Comparison of ENCODE assay signal across 8 cellular contexts in the genomic region with DNA sequence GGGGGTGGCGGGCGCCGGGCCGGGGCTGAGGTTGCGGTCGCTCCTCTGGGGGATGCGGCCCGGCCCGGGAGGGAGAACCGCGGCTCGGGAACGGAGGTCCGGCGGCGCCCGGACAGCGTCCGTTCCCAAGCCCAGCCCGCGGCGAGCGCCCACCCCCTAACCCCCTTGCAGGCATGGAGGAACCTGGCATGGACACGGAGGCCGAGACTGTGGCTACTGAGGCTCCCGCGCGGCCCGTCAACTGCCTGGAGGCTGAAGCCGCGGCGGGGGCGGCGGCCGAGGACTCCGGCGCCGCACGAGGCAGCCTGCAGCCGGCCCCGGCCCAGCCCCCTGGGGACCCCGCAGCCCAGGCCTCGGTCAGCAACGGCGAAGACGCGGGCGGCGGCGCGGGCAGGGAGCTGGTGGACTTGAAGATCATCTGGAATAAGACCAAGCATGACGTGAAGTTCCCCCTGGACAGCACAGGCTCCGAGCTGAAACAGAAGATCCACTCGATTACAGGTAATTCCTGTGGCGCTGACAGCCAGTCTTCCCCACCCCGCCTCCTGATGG. TPM values are rescaled to one million over a fixed set of nuclear protein-coding genes. Genes with fewer than 3 reads are reported as not detected.
DNase-seq lines count a peak whose midpoint lies in the region; ATAC-seq and TF ChIP-seq lines count a peak whose summit lies in the region.

No MANE protein-coding gene starts in this region.

- H3K9me3 ChIP-seq in PC-3 (ENCODE audit: low read length), result no peaks in the 10 kb centered on the region
- H3K9me3 ChIP-seq in mammary epithelial cell (replicated peaks; ENCODE audit: insufficient read depth, low read length), result no peaks in the 10 kb centered on the region

- H3K79me2 ChIP-seq in PC-3 (ENCODE audit: low read length) (peaks cover 43% of the 10 kb centered on the region), mammary epithelial cell (ENCODE audit: insufficient read depth, low read length) (peaks cover 65% of the 10 kb centered on the region)

- peak overlapping the region; percentile 96 for H3K4me3 ChIP-seq in PC-3 (ENCODE audit: low read length)
- H3K4me3 ChIP-seq in mammary epithelial cell (replicated peaks in 1 of 3; ENCODE audit: insufficient read depth in 1 of 3, low read depth in 2 of 3, low read length in 3 of 3), result peak overlapping the region; percentile 92 to 96 (median 95)

- H3K36me3 ChIP-seq in PC-3 (ENCODE audit: low read depth, low read length) (peaks cover 23% of the 10 kb centered on the region), mammary epithelial cell (ENCODE audit: insufficient read depth, low read length) (peaks cover 10% of the 10 kb centered on the region)

- H3K27me3 ChIP-seq in PC-3 (ENCODE audit: low read length) (no peaks in the 10 kb centered on the region), mammary epithelial cell (ENCODE audit: insufficient read depth, low read length) (no peaks in the 10 kb centered on the region), layer of hippocampus (ENCODE audit: control insufficient read depth, insufficient read depth, low read length) (no peaks in the 10 kb centered on the region)

- intact Hi-C loops in PC-3 (cut with micrococcal nuclease) (loop anchor here (1.0 to 2.0 kb wide), 3 partner anchors 17 to 171 kb away; partner anchors contain the start of gene GGA2), mammary epithelial cell (cut with micrococcal nuclease) (loop anchor here (1.0 to 5.0 kb wide), 5 partner anchors 38 to 478 kb away; partner anchors contain the start of genes COG7 and NDUFAB1)

- dilution Hi-C loops in mammary epithelial cell (cut with HindIII; ENCODE audit: low sequenced_read_pairs), result no loop called here

- H2AFZ ChIP-seq in PC-3 (ENCODE audit: low read length) (peak overlapping the region; percentile 83), mammary epithelial cell (ENCODE audit: low read depth, low read length) (peak overlapping the region; percentile 89)

- H3K9me2 ChIP-seq in PC-3 (replicated peaks; ENCODE audit: low read length), result no peaks in the 10 kb centered on the region

- no TSS peak for BruUV-seq in PC-3 (replicated peaks; lab: Mats Ljungman, UMichigan)
- no TSS peak for BruUV-seq in mammary epithelial cell (replicated peaks; lab: Mats Ljungman, UMichigan)

- peaks cover 5% of the 10 kb centered on the region; the same call in 1 of the 2 replicates for H3K4me1 ChIP-seq in PC-3 (ENCODE audit: insufficient read depth, low read length)
- H3K4me1 ChIP-seq in mammary epithelial cell (ENCODE audit: insufficient read depth, low read length), result peaks cover 11% of the 10 kb centered on the region

- CTCF ChIA-PET in PC-3 (lab: Charles Lee) (interaction anchor here (0.6 to 0.8 kb wide), 2 partner anchors 17 to 78 kb away, joined by 4 read pairs; no protein-coding TSS in a partner anchor), mammary epithelial cell (lab: Charles Lee; ENCODE audit: low non-redundant PET) (no interaction called here)

- peak overlapping the region; percentile 86 for H3K27ac ChIP-seq in C4-2B
- peak overlapping the region; percentile 95 for H3K27ac ChIP-seq in PC-3 (ENCODE audit: low read length)
- H3K27ac ChIP-seq in mammary epithelial cell (ENCODE audit: insufficient read depth, low read depth, low read length), result peak overlapping the region; percentile 91
- peak overlapping the region; percentile 89 for H3K27ac ChIP-seq in layer of hippocampus (ENCODE audit: low read depth, low read length)

- H3K4me2 ChIP-seq in PC-3 (ENCODE audit: low read length) (peak overlapping the region; percentile 95), mammary epithelial cell (ENCODE audit: insufficient read depth, low read depth, low read length) (peak overlapping the region; percentile 97)

- in situ Hi-C loops in mammary epithelial cell (cut with MboI; ENCODE audit: low sequenced_read_pairs in 2 of 2), result no loop called here

- no peaks in the 10 kb centered on the region for H3F3A ChIP-seq in PC-3 (ENCODE audit: low read length, unreplicated experiment)

- ATAC-seq in PC-3, result peak; percentile 14

- TF ChIP-seq CTCF in C4-2B (conservative IDR thresholded peaks at IDR 0.05) (no peak), PC-3 (conservative IDR thresholded peaks at IDR 0.05; ENCODE audit: low read depth, low read length) (no peak), mammary epithelial cell (conservative IDR thresholded peaks at IDR 0.05 in 1 of 2, IDR thresholded peaks at IDR 0.05 in 1 of 2; ENCODE audit: extremely low read depth in 1 of 2, insufficient read depth in 1 of 2, low read depth in 1 of 2, low read length in 2 of 2) (no peak)

- POLR2A ChIA-PET in PC-3 (lab: Charles Lee; ENCODE audit: unreplicated experiment), result interaction anchor here (0.5 to 1.0 kb wide), 3 partner anchors 18 to 100 kb away, joined by 3 to 6 read pairs (median 4); no protein-coding TSS in a partner anchor

- 0% methylated on average over 4 of the region's 56 CpGs for WGBS in mammary epithelial cell (ENCODE audit: low coverage, missing lambda C conversion rate)

- DNase-seq in GOT3 (lab: John Stamatoyannopoulos, UW), result peak; percentile 51
- no peak for DNase-seq in PC-3
- DNase-seq in mammary epithelial cell, result no peak
- peak; percentile 4 for DNase-seq in stimulated activated CD8-positive, alpha-beta memory T cell treated with anti-CD3 and anti-CD28 coated beads, Interleukin-15, amount 100 ng/mL, for 24 hours (ENCODE audit: low read depth)
- no peak for DNase-seq in NCI-H128 (lab: John Stamatoyannopoulos, UW; ENCODE audit: unreplicated experiment)
- DNase-seq in central memory CD4-positive, alpha-beta T cell, result no peak

- H3K9ac ChIP-seq in PC-3 (ENCODE audit: low read length) (peak overlapping the region; percentile 99), mammary epithelial cell (ENCODE audit: insufficient read depth, low read length) (peak overlapping the region; percentile 91)

- H4K20me1 ChIP-seq in PC-3 (ENCODE audit: low read length) (no peaks in the 10 kb centered on the region; the same call in 1 of the 2 replicates), mammary epithelial cell (ENCODE audit: insufficient read depth, low read length) (no peaks in the 10 kb centered on the region)

RNA-seq across cellular contexts. Expression of gene UBFD1, which starts 0.3 kb away (rescaled TPM):
- 69.7 and 85.3 TPM in 2 replicates for total RNA-seq in PC-3 (2014; rRNA removed)
- total RNA-seq in mammary epithelial cell, result 10 to 100 TPM; 57.3 to 79.7 TPM
- polyA plus RNA-seq in mammary epithelial cell, result 35.5 TPM
- polyA minus RNA-seq in mammary epithelial cell, result 36.4 TPM

RNA-seq across cellular contexts. Expression of gene EARS2, which starts 0.7 kb away (rescaled TPM):
- total RNA-seq in PC-3 (2014; rRNA removed) (23.7 and 31.6 TPM in 2 replicates), mammary epithelial cell (10 to 100 TPM; 30.1 to 47.7 TPM)
- 25.6 TPM for polyA plus RNA-seq in mammary epithelial cell
- polyA minus RNA-seq in mammary epithelial cell, result 93.5 TPM

RNA-seq across cellular contexts. Expression of gene NDUFAB1, which starts 38.3 kb away (rescaled TPM):
- 158 and 228 TPM in 2 replicates for total RNA-seq in PC-3 (2014; rRNA removed)
- total RNA-seq in mammary epithelial cell, result 10 to 100 TPM; 70.2 to 86.6 TPM
- polyA plus RNA-seq in mammary epithelial cell, result 112 TPM
- polyA minus RNA-seq in mammary epithelial cell, result 25.9 TPM

RNA-seq across cellular contexts. Expression of gene GGA2, which starts 47.6 kb away (rescaled TPM):
- total RNA-seq in PC-3 (2014; rRNA removed) (26.5 and 29.0 TPM in 2 replicates), mammary epithelial cell (10 to 100 TPM; 29.2 to 33.2 TPM)
- polyA plus RNA-seq in mammary epithelial cell, result 11.5 TPM
- polyA minus RNA-seq in mammary epithelial cell, result 40.6 TPM

Comparison
In these comparisons a context has a peak if more than half of its experiments do, and no peak if none do; other contexts are left out.
1. DNase-seq: peak in GOT3 (single experiment) and stimulated activated CD8-positive, alpha-beta memory T cell treated with anti-CD3 and anti-CD28 coated beads, Interleukin-15, amount 100 ng/mL, for 24 hours (single experiment); none in PC-3 (single experiment), mammary epithelial cell (single experiment), NCI-H128 (single experiment) and central memory CD4-positive, alpha-beta T cell (single experiment).
2. Peak in every context shown above with its lines, with median percentiles within 50 percentile points of each other: H3K27ac ChIP-seq.